ENCODE assay signal across 20 cellular contexts in genomic region chr1:33709174-33709573, GRCh38.
DNase-seq lines count a peak whose midpoint lies in the region; ATAC-seq and TF ChIP-seq lines count a peak whose summit lies in the region.
"Had no signal": no experiment of that assay in that cellular context is flagged by ENCODE, and none has a peak within 500 bp of the region (broad histone marks: within the 10 kb centered on the region; RNA-seq: fewer than 3 reads in every experiment).

No MANE protein-coding gene starts in this region.

- H3K9me3 Mint-ChIP-seq in endodermal cell, result no peaks in the 10 kb centered on the region
- H3K9me3 Mint-ChIP-seq in type B pancreatic cell, result no peaks in the 10 kb centered on the region
- H3K9me3 Mint-ChIP-seq in activated CD8-positive, alpha-beta memory T cell treated with anti-CD3 and anti-CD28 coated beads, Interleukin-2, amount 10 ng/mL, durations not matched to agents 7 days and 5 days (ENCODE audit: low read depth), result no peaks in the 10 kb centered on the region
- H3K9me3 Mint-ChIP-seq in activated T-helper 1 cell treated with anti-CD3 and anti-CD28 coated beads, Interleukin-12 subunit alpha, Interleukin-12 subunit beta, Interleukin-2, Interleukin-4 antibody, amounts not matched to agents 30 ng/mL and 10 ng/mL and 1 ng/mL, durations not matched to agents 14 hours and 24 hours and 36 hours, result no peaks in the 10 kb centered on the region
- H3K9me3 Mint-ChIP-seq: CD4-positive, CD25-positive, alpha-beta regulatory T cell; CD8-positive, alpha-beta T cell had no signal

- no peaks in the 10 kb centered on the region for H3K9me3 ChIP-seq in GM23248 (ENCODE audit: low read depth)
- no peaks in the 10 kb centered on the region for H3K9me3 ChIP-seq in endodermal cell (ENCODE audit: control insufficient read depth, low read length)
- no peaks in the 10 kb centered on the region for H3K9me3 ChIP-seq in neural cell (ENCODE audit: low read length)
- H3K9me3 ChIP-seq: BLaER1, HAP-1 had no signal

- intact Hi-C loops in activated T-helper 1 cell treated with anti-CD3 and anti-CD28 coated beads, Interleukin-12 subunit alpha, Interleukin-12 subunit beta, Interleukin-2, Interleukin-4 antibody, amounts not matched to agents 30 ng/mL and 10 ng/mL and 1 ng/mL, durations not matched to agents 14 hours and 24 hours and 36 hours (cut with micrococcal nuclease), result no loop called here

- H3K4me3 ChIP-seq in GM23248 (no peak overlapping the region), endodermal cell (ENCODE audit: low read length) (no peak overlapping the region), neural cell (ENCODE audit: low read length) (no peak overlapping the region)
- H3K4me3 ChIP-seq: BLaER1, HAP-1 had no signal

- in situ Hi-C loops in GM23248 (cut with MboI), result no loop called here

- H3K27ac ChIP-seq in GM23248 (peak overlapping the region; percentile 62), endodermal cell (ENCODE audit: low read depth, low read length) (peak overlapping the region; percentile 85), neural cell (ENCODE audit: low read length) (peak overlapping the region; percentile 5)
- H3K27ac ChIP-seq: 22Rv1, BLaER1, C4-2B had no signal

- no peak for DNase-seq in GM23248
- no peak for DNase-seq in endodermal cell
- DNase-seq in type B pancreatic cell (ENCODE audit: extremely low spot score, unreplicated experiment), result peak; percentile 8
- DNase-seq in activated CD8-positive, alpha-beta memory T cell treated with anti-CD3 and anti-CD28 coated beads, Interleukin-2, amount 10 ng/mL, durations not matched to agents 7 days and 5 days, result no peak
- no peak for DNase-seq in activated T-helper 1 cell treated with anti-CD3 and anti-CD28 coated beads, Interleukin-12 subunit alpha, Interleukin-12 subunit beta, Interleukin-2, Interleukin-4 antibody, amounts not matched to agents 30 ng/mL and 10 ng/mL and 1 ng/mL, durations not matched to agents 14 hours and 24 hours and 36 hours (ENCODE audit: low spot score)
- DNase-seq in pons (ENCODE audit: low spot score), result no peak
- DNase-seq: CD4-positive, CD25-positive, alpha-beta regulatory T cell; CD8-positive, alpha-beta T cell; DMS 273 treated with DMSO at 0.1 percent for 48 hours; DMS79; EL; GF-D8; GOT3; HFFc6 had no signal

- peaks cover 3% of the 10 kb centered on the region for H3K4me1 Mint-ChIP-seq in endodermal cell
- peaks cover 6% of the 10 kb centered on the region for H3K4me1 Mint-ChIP-seq in type B pancreatic cell (ENCODE audit: unreplicated experiment)
- H3K4me1 Mint-ChIP-seq in activated CD8-positive, alpha-beta memory T cell treated with anti-CD3 and anti-CD28 coated beads, Interleukin-2, amount 10 ng/mL, durations not matched to agents 7 days and 5 days, result no peaks in the 10 kb centered on the region
- no peaks in the 10 kb centered on the region for H3K4me1 Mint-ChIP-seq in activated T-helper 1 cell treated with anti-CD3 and anti-CD28 coated beads, Interleukin-12 subunit alpha, Interleukin-12 subunit beta, Interleukin-2, Interleukin-4 antibody, amounts not matched to agents 30 ng/mL and 10 ng/mL and 1 ng/mL, durations not matched to agents 14 hours and 24 hours and 36 hours (ENCODE audit: low read depth)
- H3K4me1 Mint-ChIP-seq: B cell; CD4-positive, CD25-positive, alpha-beta regulatory T cell had no signal

- no peak overlapping the region for H3K27ac Mint-ChIP-seq in endodermal cell
- no peak overlapping the region for H3K27ac Mint-ChIP-seq in type B pancreatic cell
- no peak overlapping the region for H3K27ac Mint-ChIP-seq in activated CD8-positive, alpha-beta memory T cell treated with anti-CD3 and anti-CD28 coated beads, Interleukin-2, amount 10 ng/mL, durations not matched to agents 7 days and 5 days
- H3K27ac Mint-ChIP-seq in activated T-helper 1 cell treated with anti-CD3 and anti-CD28 coated beads, Interleukin-12 subunit alpha, Interleukin-12 subunit beta, Interleukin-2, Interleukin-4 antibody, amounts not matched to agents 30 ng/mL and 10 ng/mL and 1 ng/mL, durations not matched to agents 14 hours and 24 hours and 36 hours, result no peak overlapping the region
- H3K27ac Mint-ChIP-seq: B cell; CD4-positive, CD25-positive, alpha-beta regulatory T cell; CD8-positive, alpha-beta T cell; HFFc6 had no signal

- H3K79me2 ChIP-seq in GM23248 (ENCODE audit: insufficient read depth) (no peaks in the 10 kb centered on the region), neural cell (replicated peaks; ENCODE audit: insufficient read depth, low read length) (no peaks in the 10 kb centered on the region)

- H3K36me3 Mint-ChIP-seq in endodermal cell (ENCODE audit: low read depth) (no peaks in the 10 kb centered on the region), type B pancreatic cell (no peaks in the 10 kb centered on the region)
- H3K36me3 Mint-ChIP-seq in activated CD8-positive, alpha-beta memory T cell treated with anti-CD3 and anti-CD28 coated beads, Interleukin-2, amount 10 ng/mL, durations not matched to agents 7 days and 5 days, result no peaks in the 10 kb centered on the region
- H3K36me3 Mint-ChIP-seq in activated T-helper 1 cell treated with anti-CD3 and anti-CD28 coated beads, Interleukin-12 subunit alpha, Interleukin-12 subunit beta, Interleukin-2, Interleukin-4 antibody, amounts not matched to agents 30 ng/mL and 10 ng/mL and 1 ng/mL, durations not matched to agents 14 hours and 24 hours and 36 hours (ENCODE audit: low read depth), result no peaks in the 10 kb centered on the region
- H3K36me3 Mint-ChIP-seq: CD4-positive, CD25-positive, alpha-beta regulatory T cell; CD8-positive, alpha-beta T cell had no signal

- no peak overlapping the region for H2AFZ ChIP-seq in GM23248
- no peak overlapping the region for H2AFZ ChIP-seq in neural cell (ENCODE audit: low read depth, low read length)

- H3K27me3 ChIP-seq in GM23248 (replicated peaks; ENCODE audit: insufficient read depth), result no peaks in the 10 kb centered on the region
- no peaks in the 10 kb centered on the region for H3K27me3 ChIP-seq in endodermal cell (ENCODE audit: control insufficient read depth, insufficient read depth, low read length, poor library complexity, severe bottlenecking)
- no peaks in the 10 kb centered on the region for H3K27me3 ChIP-seq in neural cell (ENCODE audit: insufficient read depth, low read depth, low read length)
- H3K27me3 ChIP-seq: BLaER1 had no signal

- ATAC-seq in activated CD8-positive, alpha-beta memory T cell treated with anti-CD3 and anti-CD28 coated beads, Interleukin-2, amount 10 ng/mL, durations not matched to agents 7 days and 5 days, result no peak
- ATAC-seq: CD8-positive, alpha-beta T cell had no signal

- no peak overlapping the region for H3K4me3 Mint-ChIP-seq in endodermal cell
- no peak overlapping the region for H3K4me3 Mint-ChIP-seq in type B pancreatic cell
- no peak overlapping the region for H3K4me3 Mint-ChIP-seq in activated CD8-positive, alpha-beta memory T cell treated with anti-CD3 and anti-CD28 coated beads, Interleukin-2, amount 10 ng/mL, durations not matched to agents 7 days and 5 days
- no peak overlapping the region for H3K4me3 Mint-ChIP-seq in activated T-helper 1 cell treated with anti-CD3 and anti-CD28 coated beads, Interleukin-12 subunit alpha, Interleukin-12 subunit beta, Interleukin-2, Interleukin-4 antibody, amounts not matched to agents 30 ng/mL and 10 ng/mL and 1 ng/mL, durations not matched to agents 14 hours and 24 hours and 36 hours
- H3K4me3 Mint-ChIP-seq: B cell; CD4-positive, CD25-positive, alpha-beta regulatory T cell; CD8-positive, alpha-beta T cell; HFFc6 had no signal

- H4K20me1 ChIP-seq in GM23248 (ENCODE audit: insufficient read depth) (no peaks in the 10 kb centered on the region), neural cell (ENCODE audit: insufficient read depth) (no peaks in the 10 kb centered on the region)
- H4K20me1 ChIP-seq: BLaER1 had no signal

- no peak for TF ChIP-seq RAD21 in neural cell (conservative IDR thresholded peaks at IDR 0.05)

- H3K4me1 ChIP-seq in GM23248 (ENCODE audit: insufficient read depth) (peaks cover 41% of the 10 kb centered on the region), endodermal cell (ENCODE audit: control insufficient read depth, insufficient read depth, low read length) (no peaks in the 10 kb centered on the region)
- H3K4me1 ChIP-seq: HAP-1 had no signal

- WGBS in GM23248 (ENCODE audit: low coverage in 1 of 2, low lambda C conversion rate in 2 of 2, missing lambda C conversion rate in 2 of 2), 2 experiments, result 64 to 71% methylated on average over 4 of the region's 4 CpGs
- 71 to 91% methylated on average over 2 to 4 of the region's 4 CpGs for WGBS in endodermal cell (ENCODE audit: insufficient coverage in 1 of 2, insufficient read length in 1 of 2), 2 experiments

- TF ChIP-seq EP300 in neural cell (conservative IDR thresholded peaks at IDR 0.05; ENCODE audit: poor library complexity, severe bottlenecking), result peak; percentile 79

- H3K4me2 ChIP-seq in GM23248 (ENCODE audit: unreplicated experiment) (peak overlapping the region; percentile 62), neural cell (ENCODE audit: low read length) (no peak overlapping the region)

- H3F3A ChIP-seq in GM23248 (ENCODE audit: insufficient read depth) (peaks cover 35% of the 10 kb centered on the region), neural cell (ENCODE audit: insufficient read depth, low read length, poor library complexity, severe bottlenecking) (no peaks in the 10 kb centered on the region)

- no peaks in the 10 kb centered on the region for H3K27me3 Mint-ChIP-seq in endodermal cell (ENCODE audit: insufficient read depth)
- H3K27me3 Mint-ChIP-seq in type B pancreatic cell, result peaks cover 4% of the 10 kb centered on the region
- peaks cover 3% of the 10 kb centered on the region for H3K27me3 Mint-ChIP-seq in activated CD8-positive, alpha-beta memory T cell treated with anti-CD3 and anti-CD28 coated beads, Interleukin-2, amount 10 ng/mL, durations not matched to agents 7 days and 5 days
- H3K27me3 Mint-ChIP-seq in activated T-helper 1 cell treated with anti-CD3 and anti-CD28 coated beads, Interleukin-12 subunit alpha, Interleukin-12 subunit beta, Interleukin-2, Interleukin-4 antibody, amounts not matched to agents 30 ng/mL and 10 ng/mL and 1 ng/mL, durations not matched to agents 14 hours and 24 hours and 36 hours (ENCODE audit: insufficient read depth), result no peaks in the 10 kb centered on the region

- CTCF ChIA-PET in activated CD8-positive, alpha-beta memory T cell treated with anti-CD3 and anti-CD28 coated beads, Interleukin-2, amount 10 ng/mL, durations not matched to agents 7 days and 5 days (lab: Charles Lee), result no interaction called here

- H3K9ac ChIP-seq in GM23248 (peak overlapping the region; percentile 27; the same call in 1 of the 2 replicates), endodermal cell (ENCODE audit: extremely low read depth, low read length, poor library complexity, severe bottlenecking) (no peak overlapping the region), neural cell (ENCODE audit: low read length) (no peak overlapping the region)
- H3K9ac ChIP-seq: BLaER1 had no signal

- 0 out of 2 replicates have a peak, but pooled peaks cover 1% of the 10 kb centered on the region for H3K36me3 ChIP-seq in GM23248 (ENCODE audit: low read depth)
- no peaks in the 10 kb centered on the region for H3K36me3 ChIP-seq in endodermal cell (ENCODE audit: control insufficient read depth, insufficient read depth, low read length)
- peaks cover 4% of the 10 kb centered on the region for H3K36me3 ChIP-seq in neural cell (ENCODE audit: insufficient read depth, low read length)
- H3K36me3 ChIP-seq: BLaER1, HAP-1 had no signal

- TF ChIP-seq CTCF in endodermal cell (conservative IDR thresholded peaks at IDR 0.05) (no peak), neural cell (IDR thresholded peaks at IDR 0.05; ENCODE audit: poor library complexity, severe bottlenecking) (no peak), type B pancreatic cell (conservative IDR thresholded peaks at IDR 0.05) (no peak)

- H3K9me2 ChIP-seq in GM23248 (ENCODE audit: insufficient read depth) (no peaks in the 10 kb centered on the region), neural cell (ENCODE audit: insufficient read depth, low read length) (no peaks in the 10 kb centered on the region)

Comparison
In these comparisons a context has a peak if more than half of its experiments do, and no peak if none do; other contexts are left out.
1. H3K27ac ChIP-seq: peak in every context shown above with its lines; median percentile 85 in endodermal cell; 62 in GM23248; 5 in neural cell.